In the genomic region with DNA sequence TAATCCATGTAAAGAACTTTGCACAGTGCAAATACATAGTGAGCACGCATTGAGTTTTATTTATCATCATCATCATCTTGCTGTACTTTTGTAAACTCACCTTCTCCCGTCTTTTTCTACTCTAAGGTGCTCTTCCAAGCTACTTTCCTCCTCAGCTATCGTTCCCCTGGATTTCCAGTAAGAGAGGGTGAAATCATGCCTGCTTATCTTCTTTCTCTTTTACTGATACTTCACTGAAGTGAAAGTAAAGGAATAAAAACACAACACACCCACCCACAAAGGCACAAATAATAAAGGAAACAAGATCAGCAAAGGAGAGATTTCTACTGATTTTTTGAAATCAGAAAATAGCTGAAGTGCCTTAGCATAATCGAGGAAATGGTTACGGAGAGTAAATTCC, we compare ENCODE assay signal across 15 cellular contexts.
DNase-seq lines count a peak whose midpoint lies in the region; ATAC-seq and TF ChIP-seq lines count a peak whose summit lies in the region.
"Had no signal": no experiment of that assay in that cellular context is flagged by ENCODE, and none has a peak within 500 bp of the region (broad histone marks: within the 10 kb centered on the region; RNA-seq: fewer than 3 reads in every experiment).

No MANE protein-coding gene starts in this region.

- H3K36me3 ChIP-seq in heart right ventricle (no peaks in the 10 kb centered on the region), right atrium auricular region (no peaks in the 10 kb centered on the region), urinary bladder (ENCODE audit: insufficient read depth) (no peaks in the 10 kb centered on the region)
- H3K36me3 ChIP-seq: BLaER1, uterus had no signal

- DNase-seq in heart right ventricle (no peak), right atrium auricular region (ENCODE audit: low spot score) (no peak), choroid plexus epithelial cell (ENCODE audit: low read depth) (peak; percentile 33), mesothelial cell of epicardium (ENCODE audit: low spot score in 2 of 2, unreplicated experiment in 2 of 2) (no peak), SHP77 treated with DMSO at 0.1 percent for 48 hours (lab: John Stamatoyannopoulos, UW) (no peak)
- DNase-seq in activated CD4-positive, alpha-beta T cell treated with anti-CD3 and anti-CD28 coated beads, Interleukin-2, amount 50 U/mL, for 1 hour: no peak
- DNase-seq: activated CD8-positive, alpha-beta T cell treated with anti-CD3 and anti-CD28 coated beads, Interleukin-2, amount 10 ng/mL, durations not matched to agents 7 days and 5 days; activated naive CD4-positive, alpha-beta T cell treated with anti-CD3 and anti-CD28 coated beads for 36 hours; H9; naive thymus-derived CD8-positive, alpha-beta T cell; PC-3; uterus had no signal

- H3K27ac Mint-ChIP-seq in mesothelial cell of epicardium: peak overlapping the region; percentile 78
- H3K27ac Mint-ChIP-seq: activated CD8-positive, alpha-beta T cell treated with anti-CD3 and anti-CD28 coated beads, Interleukin-2, amount 10 ng/mL, durations not matched to agents 7 days and 5 days; activated naive CD4-positive, alpha-beta T cell treated with anti-CD3 and anti-CD28 coated beads for 36 hours; H9 had no signal

- H3K27me3 ChIP-seq in heart right ventricle (no peaks in the 10 kb centered on the region), right atrium auricular region (no peaks in the 10 kb centered on the region)
- H3K27me3 ChIP-seq: BLaER1, uterus had no signal

- H3K4me3 ChIP-seq in heart right ventricle: peak overlapping the region in 6 of 10 donors; percentile 1 to 37 (median 10)
- H3K4me3 ChIP-seq in right atrium auricular region: peak overlapping the region in 1 of 2 donors; percentile 22
- peak overlapping the region; percentile 28 for H3K4me3 ChIP-seq in choroid plexus epithelial cell (ENCODE audit: low read depth, low read length)
- peak overlapping the region; percentile 37 for H3K4me3 ChIP-seq in urinary bladder (ENCODE audit: low read depth, low read length)
- H3K4me3 ChIP-seq: BLaER1 had no signal

- H3K36me3 Mint-ChIP-seq in mesothelial cell of epicardium: no peaks in the 10 kb centered on the region
- H3K36me3 Mint-ChIP-seq: naive thymus-derived CD8-positive, alpha-beta T cell had no signal

- H3K4me1 ChIP-seq in heart right ventricle (peaks cover 0 to 30% (median 0%) of the 10 kb centered on the region in 9 donors), right atrium auricular region (peaks cover 0 to 13% of the 10 kb centered on the region in 2 donors), urinary bladder (ENCODE audit: insufficient read depth) (no peaks in the 10 kb centered on the region)
- H3K4me1 ChIP-seq: BLaER1, uterus had no signal

- WGBS in heart right ventricle, 2 donors: 65 to 78% methylated on average over 5 of the region's 5 CpGs
- WGBS in urinary bladder: 45% methylated on average over 5 of the region's 5 CpGs

- H3K27ac ChIP-seq in heart right ventricle: peak overlapping the region in 3 of 10 donors; percentile 3 to 29 (median 20)
- no peak overlapping the region for H3K27ac ChIP-seq in right atrium auricular region
- peak overlapping the region; percentile 5 for H3K27ac ChIP-seq in urinary bladder (ENCODE audit: low read depth)
- H3K27ac ChIP-seq: BLaER1 had no signal

- no peaks in the 10 kb centered on the region for H3K27me3 Mint-ChIP-seq in mesothelial cell of epicardium (ENCODE audit: low read depth)

- peak overlapping the region; percentile 1 for H3K4me3 Mint-ChIP-seq in mesothelial cell of epicardium
- H3K4me3 Mint-ChIP-seq: activated CD8-positive, alpha-beta T cell treated with anti-CD3 and anti-CD28 coated beads, Interleukin-2, amount 10 ng/mL, durations not matched to agents 7 days and 5 days; activated naive CD4-positive, alpha-beta T cell treated with anti-CD3 and anti-CD28 coated beads for 36 hours; H9 had no signal

- peaks cover 65% of the 10 kb centered on the region for H3K4me1 Mint-ChIP-seq in mesothelial cell of epicardium

- TF ChIP-seq CTCF in heart right ventricle (IDR thresholded peaks at IDR 0.05) (no peak), right atrium auricular region (IDR thresholded peaks at IDR 0.05) (no peak), choroid plexus epithelial cell (conservative IDR thresholded peaks at IDR 0.05; ENCODE audit: low read depth, low read length) (no peak), mesothelial cell of epicardium (IDR thresholded peaks at IDR 0.05; ENCODE audit: unreplicated experiment) (no peak)

- ATAC-seq in heart right ventricle (no peak), HG02642 (IDR thresholded peaks at IDR 0.05; ENCODE audit: poor library complexity, unreplicated experiment) (no peak)
- ATAC-seq: activated CD8-positive, alpha-beta T cell treated with anti-CD3 and anti-CD28 coated beads, Interleukin-2, amount 10 ng/mL, durations not matched to agents 7 days and 5 days; naive thymus-derived CD8-positive, alpha-beta T cell; PC-3 had no signal

- H3K9me3 ChIP-seq in heart right ventricle (no peaks in the 10 kb centered on the region), right atrium auricular region (no peaks in the 10 kb centered on the region)
- H3K9me3 ChIP-seq: BLaER1, uterus had no signal

- intact Hi-C loops in heart right ventricle (cut with DNase I): no loop called here

- peaks cover 8% of the 10 kb centered on the region for H3K9me3 Mint-ChIP-seq in mesothelial cell of epicardium
- H3K9me3 Mint-ChIP-seq: activated naive CD4-positive, alpha-beta T cell treated with anti-CD3 and anti-CD28 coated beads for 36 hours; H9; naive thymus-derived CD8-positive, alpha-beta T cell had no signal
